13 cellular contexts compared by ENCODE assay signal in genomic region chr18:55235094-55235461, GRCh38.
DNase-seq lines count a peak whose midpoint lies in the region; ATAC-seq and TF ChIP-seq lines count a peak whose summit lies in the region.
"Had no signal": no experiment of that assay in that cellular context is flagged by ENCODE, and none has a peak within 500 bp of the region (broad histone marks: within the 10 kb centered on the region; RNA-seq: fewer than 3 reads in every experiment).

No MANE protein-coding gene starts in this region.

- peak overlapping the region; percentile 2 to 86 (median 75) for H3K27ac Mint-ChIP-seq in IgD-negative memory B cell
- H3K27ac Mint-ChIP-seq: activated T-helper 2 cell treated with anti-CD3 and anti-CD28 coated beads, Interferon-gamma antibody, Interleukin-2, Interleukin-4, amounts not matched to agents 10 μg/mL and 5 μg/mL and 100 μg/mL, durations not matched to agents 14 hours and 24 hours and 36 hours; stimulated activated effector memory CD8-positive, alpha-beta T cell treated with anti-CD3 and anti-CD28 coated beads, Interleukin-12 subunit alpha, Interleukin-12 subunit beta, amount 100 ng/mL, for 72 hours had no signal

- H3K4me1 ChIP-seq in A673 (ENCODE audit: insufficient read depth, low read length, poor library complexity, severe bottlenecking): peaks cover 38% of the 10 kb centered on the region
- H3K4me1 ChIP-seq in psoas muscle: peaks cover 23% of the 10 kb centered on the region

- TF ChIP-seq CTCF in A673 (conservative IDR thresholded peaks at IDR 0.05; ENCODE audit: low read depth, low read length): no peak
- TF ChIP-seq CTCF in psoas muscle (IDR thresholded peaks at IDR 0.05): no peak

- H3K4me3 ChIP-seq in A673 (ENCODE audit: low read depth, low read length, poor library complexity, severe bottlenecking): peak overlapping the region; percentile 3
- H3K4me3 ChIP-seq in psoas muscle: no peak overlapping the region
- H3K4me3 ChIP-seq: esophagus squamous epithelium, SJCRH30 had no signal

- no peaks in the 10 kb centered on the region for H3K27me3 ChIP-seq in A673 (replicated peaks; ENCODE audit: insufficient read depth, low read depth, low read length, poor library complexity)
- no peaks in the 10 kb centered on the region for H3K27me3 ChIP-seq in psoas muscle (ENCODE audit: insufficient read depth in 3 of 3, low read length in 2 of 3)
- H3K27me3 ChIP-seq: esophagus squamous epithelium, SJCRH30 had no signal

- H3K36me3 Mint-ChIP-seq in IgD-negative memory B cell: peaks cover 1% of the 10 kb centered on the region
- H3K36me3 Mint-ChIP-seq: stimulated activated effector memory CD8-positive, alpha-beta T cell treated with anti-CD3 and anti-CD28 coated beads, Interleukin-12 subunit alpha, Interleukin-12 subunit beta, amount 100 ng/mL, for 72 hours had no signal

- peak in 1 of 4 donors; percentile 30 for ATAC-seq in psoas muscle

- POLR2A ChIA-PET in A673 (lab: Charles Lee; ENCODE audit: low non-redundant PET): interaction anchor here (0.6 kb wide), 1 partner anchor 175 kb away, joined by 3 read pairs; no protein-coding TSS in a partner anchor

- H3K27me3 Mint-ChIP-seq in IgD-negative memory B cell: no peaks in the 10 kb centered on the region

- no peak for TF ChIP-seq POLR2A in erythroblast (IDR thresholded peaks at IDR 0.05; ENCODE audit: low read length)

- CTCF ChIA-PET in A673 (lab: Charles Lee): interaction anchor here (0.5 to 2.0 kb wide), 15 partner anchors 10 to 1341 kb away, joined by 3 to 11 read pairs (median 4); no protein-coding TSS in a partner anchor

- no peaks in the 10 kb centered on the region for H3K9me3 Mint-ChIP-seq in IgD-negative memory B cell
- H3K9me3 Mint-ChIP-seq: activated T-helper 2 cell treated with anti-CD3 and anti-CD28 coated beads, Interferon-gamma antibody, Interleukin-2, Interleukin-4, amounts not matched to agents 10 μg/mL and 5 μg/mL and 100 μg/mL, durations not matched to agents 14 hours and 24 hours and 36 hours; nephron progenitor cell; stimulated activated effector memory CD8-positive, alpha-beta T cell treated with anti-CD3 and anti-CD28 coated beads, Interleukin-12 subunit alpha, Interleukin-12 subunit beta, amount 100 ng/mL, for 72 hours had no signal

- H3K27ac ChIP-seq in A673 (ENCODE audit: low read depth, low read length, poor library complexity, severe bottlenecking) (peak overlapping the region; percentile 19), caudate nucleus (ENCODE audit: low read depth, low read length) (peak overlapping the region; percentile 69), psoas muscle (peak overlapping the region; percentile 25)
- H3K27ac ChIP-seq: SJCRH30 had no signal

- no peak for DNase-seq in A673 (ENCODE audit: low spot score)
- no peak for DNase-seq in caudate nucleus (lab: John Stamatoyannopoulos, UW)
- no peak for DNase-seq in psoas muscle
- DNase-seq in erythroblast (lab: John Stamatoyannopoulos, UW): no peak
- DNase-seq in stimulated activated naive CD4-positive, alpha-beta T cell (lab: John Stamatoyannopoulos, UW): no peak
- DNase-seq in KBM-7: no peak
- no peak for DNase-seq in NCI-H446 (lab: John Stamatoyannopoulos, UW)
- DNase-seq: esophagus squamous epithelium had no signal

- 30 to 44% (median 41%) methylated on average over 3 of the region's 3 CpGs for WGBS in psoas muscle, 3 donors

- peaks cover 18 to 31% (median 29%) of the 10 kb centered on the region in 3 donors for H3K4me1 Mint-ChIP-seq in IgD-negative memory B cell
- H3K4me1 Mint-ChIP-seq: stimulated activated effector memory CD8-positive, alpha-beta T cell treated with anti-CD3 and anti-CD28 coated beads, Interleukin-12 subunit alpha, Interleukin-12 subunit beta, amount 100 ng/mL, for 72 hours had no signal

- H3K9me3 ChIP-seq in A673 (ENCODE audit: low read depth, low read length, poor library complexity, severe bottlenecking) (no peaks in the 10 kb centered on the region), psoas muscle (no peaks in the 10 kb centered on the region)
- H3K9me3 ChIP-seq: esophagus squamous epithelium, SJCRH30 had no signal

- H3K4me3 Mint-ChIP-seq in IgD-negative memory B cell: no peak overlapping the region
- H3K4me3 Mint-ChIP-seq: nephron progenitor cell; stimulated activated effector memory CD8-positive, alpha-beta T cell treated with anti-CD3 and anti-CD28 coated beads, Interleukin-12 subunit alpha, Interleukin-12 subunit beta, amount 100 ng/mL, for 72 hours had no signal

- peaks cover 43% of the 10 kb centered on the region for H3K36me3 ChIP-seq in A673 (ENCODE audit: insufficient read depth, low read length, poor library complexity, severe bottlenecking)
- H3K36me3 ChIP-seq in psoas muscle (ENCODE audit: insufficient read depth in 1 of 2, low read depth in 1 of 2): peaks cover 0 to 45% of the 10 kb centered on the region in 2 donors

- intact Hi-C loops in A673 (cut with micrococcal nuclease; ENCODE audit: unreplicated experiment): loop anchor here (2.0 to 10.0 kb wide), 4 partner anchors 87 to 1342 kb away; no protein-coding TSS in a partner anchor
- intact Hi-C loops in psoas muscle (cut with DNase I): loop anchor here (2.0 to 10.0 kb wide), 6 partner anchors 180 to 1340 kb away; no protein-coding TSS in a partner anchor

- in situ Hi-C loops in KBM-7 (cut with MboI; ENCODE audit: low pct_unique_long_range_greater_than_20kb, low sequenced_read_pairs): no loop called here

- BruUV-seq in A673 (replicated peaks; lab: Mats Ljungman, UMichigan): no TSS peak

Comparison
In these comparisons a context has a peak if more than half of its experiments do, and no peak if none do; other contexts are left out.
1. H3K27ac ChIP-seq: peak in every context shown above with its lines; median percentile 69 in caudate nucleus; 25 in psoas muscle; 19 in A673.